ENCODE assay signal across 8 cellular contexts in the genomic region with DNA sequence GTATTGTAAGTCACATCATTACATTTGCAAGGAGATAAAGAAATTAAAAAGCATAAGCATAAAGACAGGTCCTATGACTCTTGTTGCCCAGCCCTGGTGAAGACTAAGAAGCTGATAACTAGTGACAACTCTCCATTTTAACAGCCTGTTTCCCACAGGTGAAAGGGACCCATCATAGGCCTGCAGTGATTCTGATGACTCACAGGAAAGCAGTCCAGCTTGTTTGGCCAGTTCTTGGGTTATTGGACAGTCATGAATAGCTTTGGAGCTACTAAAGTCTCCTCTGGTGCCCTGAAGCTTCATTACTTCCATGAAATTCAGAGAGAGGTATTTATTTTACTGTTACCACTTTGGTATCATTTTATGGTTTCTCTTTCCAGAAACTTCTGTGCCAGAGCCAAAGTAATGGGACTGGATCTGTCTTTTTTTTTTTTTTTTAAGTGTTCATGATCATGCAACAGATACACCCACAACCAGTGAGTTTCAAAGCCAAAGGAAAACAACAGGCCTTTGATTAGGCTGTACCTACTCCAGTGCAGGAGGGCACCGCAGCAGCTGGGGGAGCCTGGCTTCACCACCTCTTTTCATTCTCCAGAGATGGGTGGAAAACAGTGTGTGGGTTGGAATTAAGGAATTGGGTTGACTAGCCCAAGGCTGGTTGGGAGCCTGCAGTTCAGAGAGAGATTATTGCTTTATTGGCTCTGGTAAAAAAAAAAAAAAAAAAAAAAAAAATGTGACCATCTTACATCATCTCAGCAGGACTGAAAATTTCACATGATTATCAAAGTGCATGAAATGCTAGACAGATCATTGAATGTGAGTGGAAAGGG. TPM values are rescaled to one million over a fixed set of nuclear protein-coding genes. Genes with fewer than 3 reads are reported as not detected.
A peak's percentile ranks its signal among the peaks of the same experiment; 100 is the strongest.
DNase-seq lines count a peak whose midpoint lies in the region; ATAC-seq, FAIRE-seq and TF ChIP-seq lines count a peak whose summit lies in the region.

No MANE protein-coding gene starts in this region.

- no peak overlapping the region for H3K4me2 ChIP-seq in astrocyte (ENCODE audit: low read length)
- no peak overlapping the region for H3K4me2 ChIP-seq in H9 (ENCODE audit: insufficient read depth, insufficient read length, low read length)

- no peak overlapping the region for H3T11ph ChIP-seq in H9 (ENCODE audit: low read length)

- no peak overlapping the region for H3K23ac ChIP-seq in H9 (ENCODE audit: insufficient read length, low read depth, low read length)

- no peak overlapping the region for H3K14ac ChIP-seq in H9 (ENCODE audit: insufficient read depth, low read length)

- H4K5ac ChIP-seq in H9 (ENCODE audit: insufficient read length, low read depth, low read length) = no peak overlapping the region

- no peak overlapping the region for H3K4me3 ChIP-seq in astrocyte (ENCODE audit: insufficient read depth, low read depth, low read length)
- no peak overlapping the region for H3K4me3 ChIP-seq in ovary

- intact Hi-C loops in natural killer cell (cut with micrococcal nuclease) = loop anchor here (5.0 kb wide), 1 partner anchor 39 kb away; no protein-coding TSS in a partner anchor
- intact Hi-C loops in ovary (cut with DNase I) = no loop called here

- H3K9me3 ChIP-seq in astrocyte (ENCODE audit: insufficient read depth, low read depth, low read length) = no peaks in the 10 kb centered on the region
- no peaks in the 10 kb centered on the region for H3K9me3 ChIP-seq in ovary
- H3K9me3 ChIP-seq in H9 (ENCODE audit: control insufficient read depth, low read depth, low read length) = no peaks in the 10 kb centered on the region

- no peak overlapping the region for H4K91ac ChIP-seq in H9 (ENCODE audit: insufficient read length, low read depth, low read length)

- H3K4me1 Mint-ChIP-seq in astrocyte (ENCODE audit: low read depth, unreplicated experiment) = peaks cover 8% of the 10 kb centered on the region
- peaks cover 39 to 47% of the 10 kb centered on the region in 2 donors for H3K4me1 Mint-ChIP-seq in natural killer cell
- H3K4me1 Mint-ChIP-seq in H9 = peaks cover 11 to 13% of the 10 kb centered on the region in 2 experiments

- no peak overlapping the region for H3K4me3 Mint-ChIP-seq in astrocyte (ENCODE audit: unreplicated experiment)
- H3K4me3 Mint-ChIP-seq in natural killer cell = peak overlapping the region; percentile 2
- H3K4me3 Mint-ChIP-seq in H9 = no peak overlapping the region

- 96 to 100% (median 98%) methylated on average over 1 of the region's 1 CpG for WGBS in ovary, 3 donors
- no CpG with 5 or more reads among the region's 1 CpG for WGBS in H9 (ENCODE audit: extremely low coverage, insufficient read length, low lambda C conversion rate)

- H3K4me1 ChIP-seq in astrocyte (ENCODE audit: insufficient read depth, low read length) = peaks cover 3% of the 10 kb centered on the region
- no peaks in the 10 kb centered on the region for H3K4me1 ChIP-seq in ovary (ENCODE audit: insufficient read depth)
- H3K4me1 ChIP-seq in H9 (ENCODE audit: insufficient read depth, low read length) = no peaks in the 10 kb centered on the region

- peak; percentile 13 for ATAC-seq in HG03354 (IDR thresholded peaks at IDR 0.05; ENCODE audit: poor library complexity, severe bottlenecking, unreplicated experiment)
- ATAC-seq in natural killer cell = peak; percentile 1 to 47 (median 28)
- ATAC-seq in GM18868 (IDR thresholded peaks at IDR 0.05; ENCODE audit: unreplicated experiment) = no peak
- ATAC-seq in HG02884 (IDR thresholded peaks at IDR 0.05; ENCODE audit: unreplicated experiment) = no peak

- H3K4ac ChIP-seq in H9 (ENCODE audit: low read depth, low read length) = no peak overlapping the region

- H3K27me3 ChIP-seq in astrocyte (ENCODE audit: insufficient read depth, low read length) (no peaks in the 10 kb centered on the region), ovary (no peaks in the 10 kb centered on the region), H9 (ENCODE audit: insufficient read depth, low read length) (no peaks in the 10 kb centered on the region)

- TF ChIP-seq POLR2A in ovary (IDR thresholded peaks at IDR 0.05) = no peak

- H2BK20ac ChIP-seq in H9 (ENCODE audit: low read depth, low read length, poor library complexity, severe bottlenecking) = no peak overlapping the region

- H2BK5ac ChIP-seq in H9 (ENCODE audit: insufficient read length, low read length) = no peak overlapping the region

- no peak overlapping the region for H2BK120ac ChIP-seq in H9 (ENCODE audit: low read depth, low read length, poor library complexity, severe bottlenecking)

- H4K20me1 ChIP-seq in astrocyte (ENCODE audit: insufficient read depth, low read length) (no peaks in the 10 kb centered on the region), H9 (ENCODE audit: control insufficient read depth, insufficient read depth, insufficient read length) (no peaks in the 10 kb centered on the region)

- H3K23me2 ChIP-seq in H9 (ENCODE audit: insufficient read length, low read depth, low read length, poor library complexity, severe bottlenecking) = no peaks in the 10 kb centered on the region

- FAIRE-seq in astrocyte (lab: Jason Lieb, UNC) = no peak

- H3K36me3 ChIP-seq in astrocyte (ENCODE audit: insufficient read depth, low read length) (no peaks in the 10 kb centered on the region), ovary (no peaks in the 10 kb centered on the region)

- TF ChIP-seq CTCF in astrocyte (IDR thresholded peaks at IDR 0.05; ENCODE audit: insufficient read depth, low read depth, low read length) (no peak), natural killer cell (IDR thresholded peaks at IDR 0.05) (no peak), ovary (IDR thresholded peaks at IDR 0.05) (no peak), H9 (conservative IDR thresholded peaks at IDR 0.05) (no peak)

- no peak overlapping the region for H3K56ac ChIP-seq in H9 (ENCODE audit: insufficient read length, low read depth, low read length)

- peak; percentile 40 for DNase-seq in EL
- peak; percentile 43 for DNase-seq in astrocyte (ENCODE audit: low read depth)
- DNase-seq in natural killer cell = no peak
- no peak for DNase-seq in ovary
- no peak for DNase-seq in H9

- H2AFZ ChIP-seq in astrocyte (ENCODE audit: low read depth, low read length) (no peak overlapping the region), H9 (ENCODE audit: low read length) (no peak overlapping the region)

- H3K18ac ChIP-seq in H9 (ENCODE audit: insufficient read length, low read depth, low read length) = no peak overlapping the region

- H2AK5ac ChIP-seq in H9 (ENCODE audit: insufficient read length, low read length) = no peak overlapping the region

- no peak overlapping the region for H2BK12ac ChIP-seq in H9 (ENCODE audit: insufficient read length, low read depth, low read length)

- H3K27ac ChIP-seq in astrocyte (ENCODE audit: low read depth, low read length) (no peak overlapping the region), ovary (no peak overlapping the region), H9 (ENCODE audit: insufficient read length, low read depth, low read length) (no peak overlapping the region)

- H3K9me3 Mint-ChIP-seq in astrocyte (ENCODE audit: unreplicated experiment) (peaks cover 3% of the 10 kb centered on the region), natural killer cell (peaks cover 0 to 2% of the 10 kb centered on the region in 2 donors), H9 (peaks cover 5 to 6% of the 10 kb centered on the region in 2 experiments; a peak in 4 of 5 replicates)

- no peak overlapping the region for H4K8ac ChIP-seq in H9 (replicated peaks; ENCODE audit: insufficient read length, low read depth, low read length)

- no peak overlapping the region for H2BK15ac ChIP-seq in H9 (ENCODE audit: low read depth, low read length)

- H3K27me3 Mint-ChIP-seq in astrocyte (ENCODE audit: low read depth, unreplicated experiment) (no peaks in the 10 kb centered on the region), natural killer cell (ENCODE audit: low read depth in 2 of 2) (no peaks in the 10 kb centered on the region), H9 (ENCODE audit: low read depth) (no peaks in the 10 kb centered on the region)

- H3K79me1 ChIP-seq in H9 (ENCODE audit: insufficient read depth, low read depth, low read length, poor library complexity, severe bottlenecking) = no peaks in the 10 kb centered on the region

- no peaks in the 10 kb centered on the region for H3K79me2 ChIP-seq in astrocyte (ENCODE audit: insufficient read depth, low read length)
- no peaks in the 10 kb centered on the region for H3K79me2 ChIP-seq in H9 (ENCODE audit: insufficient read depth, low read length)

- no peaks in the 10 kb centered on the region for H3K36me3 Mint-ChIP-seq in astrocyte (ENCODE audit: low read depth, unreplicated experiment)
- H3K36me3 Mint-ChIP-seq in natural killer cell = no peaks in the 10 kb centered on the region
- H3K36me3 Mint-ChIP-seq in H9 (ENCODE audit: insufficient read depth in 1 of 3, low read depth in 3 of 3) = peaks cover 0 to 7% (median 4%) of the 10 kb centered on the region in 3 experiments; a peak in 4 of 7 replicates

- no peak overlapping the region for H3K27ac Mint-ChIP-seq in astrocyte (ENCODE audit: unreplicated experiment)
- H3K27ac Mint-ChIP-seq in natural killer cell = peak overlapping the region; percentile 56 to 61
- no peak overlapping the region for H3K27ac Mint-ChIP-seq in H9

- no peak overlapping the region for H3K9ac ChIP-seq in astrocyte (ENCODE audit: low read length)
- no peak overlapping the region for H3K9ac ChIP-seq in H9 (ENCODE audit: extremely low read depth, insufficient read length, low read length)

- no peak for TF ChIP-seq EP300 in ovary (IDR thresholded peaks at IDR 0.05)

RNA-seq across cellular contexts. Expression of gene DYRK2, which starts 55.3 kb away (rescaled TPM):
- total RNA-seq in astrocyte (50.7 and 52.6 TPM in 2 replicates), natural killer cell (100 to 1,000 TPM in 2 of 3 donors, 10 to 100 TPM in 1; 88.1 to 108 (median 108) TPM), ovary (10 to 100 TPM; 10.1 to 23.6 (median 20.2) TPM), H9 (2021) (40.6 and 42.8 TPM in 2 replicates)
- 10 to 100 TPM in 1 of 2 donors, 1 to 10 TPM in 1; 7.4 to 15.4 TPM for polyA plus RNA-seq in ovary

Comparison
In these comparisons a context has a peak if more than half of its experiments do, and no peak if none do; other contexts are left out.
1. DNase-seq: peak in EL (single experiment) and astrocyte (single experiment); none in natural killer cell (single experiment), ovary (0 of 5) and H9 (single experiment).
2. ATAC-seq: peak in HG03354 (single experiment) and natural killer cell (3 of 3); none in GM18868 (single experiment) and HG02884 (single experiment).
3. H3K27ac Mint-ChIP-seq: peak in natural killer cell (2 of 2); none in astrocyte (single experiment) and H9 (0 of 3).